20 cellular contexts compared by ENCODE assay signal in the genomic region with DNA sequence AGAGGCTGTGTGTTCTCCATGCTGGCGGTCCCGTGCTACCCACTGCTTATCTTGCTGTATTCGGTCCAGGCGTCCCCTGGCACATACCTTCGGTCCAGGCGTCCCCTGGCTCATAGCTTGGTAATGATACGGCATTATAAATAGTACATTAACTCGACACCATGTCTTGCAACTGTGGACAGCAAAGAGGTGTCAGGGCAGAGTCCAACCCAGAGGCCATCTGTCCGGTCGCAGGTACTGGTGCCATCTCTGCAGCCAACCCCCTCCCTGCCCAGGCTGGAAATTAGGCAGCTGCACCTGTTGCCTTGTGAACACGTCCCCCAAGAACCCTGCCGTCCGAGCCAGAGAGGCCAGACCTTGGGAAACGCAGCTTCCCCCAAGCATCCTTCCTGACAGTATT.
DNase-seq lines count a peak whose midpoint lies in the region; ATAC-seq, FAIRE-seq and TF ChIP-seq lines count a peak whose summit lies in the region.
"Had no signal": no experiment of that assay in that cellular context is flagged by ENCODE, and none has a peak within 500 bp of the region (broad histone marks: within the 10 kb centered on the region; RNA-seq: fewer than 3 reads in every experiment).

No MANE protein-coding gene starts in this region.

- H3K27ac Mint-ChIP-seq in activated T-helper 1 cell treated with anti-CD3 and anti-CD28 coated beads, Interleukin-12 subunit alpha, Interleukin-12 subunit beta, Interleukin-2, Interleukin-4 antibody, amounts not matched to agents 30 ng/mL and 10 ng/mL and 1 ng/mL, durations not matched to agents 14 hours and 24 hours and 36 hours = no peak overlapping the region
- H3K27ac Mint-ChIP-seq: CD8-positive, alpha-beta T cell had no signal

- H3K4me3 ChIP-seq in heart right ventricle = no peak overlapping the region
- H3K4me3 ChIP-seq in kidney (ENCODE audit: low read length in 2 of 2) = no peak overlapping the region
- no peak overlapping the region for H3K4me3 ChIP-seq in osteoblast (ENCODE audit: insufficient read depth, low read length)

- H4K20me1 ChIP-seq in osteoblast (ENCODE audit: insufficient read depth, low read length) = no peaks in the 10 kb centered on the region

- DNase-seq in Right ventricle myocardium inferior (ENCODE audit: missing footprints) (peak; percentile 70), cardiac septum (ENCODE audit: low spot score) (no peak), heart right ventricle (peak; percentile 26 to 43), kidney (peak; percentile 44), osteoblast (ENCODE audit: insufficient read length, low spot score, missing footprints) (peak; percentile 18), kidney tubule cell (ENCODE audit: low spot score) (no peak)
- no peak for DNase-seq in activated T-helper 1 cell treated with anti-CD3 and anti-CD28 coated beads, Interleukin-12 subunit alpha, Interleukin-12 subunit beta, Interleukin-2, Interleukin-4 antibody, amounts not matched to agents 30 ng/mL and 10 ng/mL and 1 ng/mL, durations not matched to agents 14 hours and 24 hours and 36 hours (ENCODE audit: low spot score)
- DNase-seq: CD8-positive, alpha-beta T cell; COR-L47; DMS153; DMS79 treated with DMSO at 0.1 percent for 48 hours; EL; GDM1; GOT3; H9 had no signal

- no peak for TF ChIP-seq CTCF in heart right ventricle (IDR thresholded peaks at IDR 0.05)
- TF ChIP-seq CTCF in kidney (IDR thresholded peaks at IDR 0.05; ENCODE audit: borderline replicate concordance, extremely low read depth, insufficient read depth) = no peak
- TF ChIP-seq CTCF in osteoblast (IDR thresholded peaks at IDR 0.05; ENCODE audit: extremely low read depth, low read depth, low read length) = no peak

- ATAC-seq in Right ventricle myocardium inferior = peak; percentile 76
- ATAC-seq in heart right ventricle = peak; percentile 57 to 94 (median 85)
- no peak for ATAC-seq in HG02678 (IDR thresholded peaks at IDR 0.05; ENCODE audit: unreplicated experiment)
- ATAC-seq: CD8-positive, alpha-beta T cell had no signal

- H3K9me3 ChIP-seq in heart right ventricle (peaks cover 0 to 3% (median 0%) of the 10 kb centered on the region in 11 donors), kidney (ENCODE audit: control insufficient read depth in 1 of 2, low read length in 2 of 2) (no peaks in the 10 kb centered on the region), osteoblast (ENCODE audit: low read depth, low read length) (no peaks in the 10 kb centered on the region)

- peaks cover 6% of the 10 kb centered on the region for H3K27me3 Mint-ChIP-seq in activated T-helper 1 cell treated with anti-CD3 and anti-CD28 coated beads, Interleukin-12 subunit alpha, Interleukin-12 subunit beta, Interleukin-2, Interleukin-4 antibody, amounts not matched to agents 30 ng/mL and 10 ng/mL and 1 ng/mL, durations not matched to agents 14 hours and 24 hours and 36 hours (ENCODE audit: insufficient read depth)

- no peak overlapping the region for H3K4me3 Mint-ChIP-seq in activated T-helper 1 cell treated with anti-CD3 and anti-CD28 coated beads, Interleukin-12 subunit alpha, Interleukin-12 subunit beta, Interleukin-2, Interleukin-4 antibody, amounts not matched to agents 30 ng/mL and 10 ng/mL and 1 ng/mL, durations not matched to agents 14 hours and 24 hours and 36 hours
- H3K4me3 Mint-ChIP-seq: CD14-positive monocyte; CD8-positive, alpha-beta T cell; H9 had no signal

- intact Hi-C loops in Right ventricle myocardium inferior (cut with DNase I) = no loop called here
- intact Hi-C loops in cardiac septum (cut with DNase I) = no loop called here
- intact Hi-C loops in heart right ventricle (cut with DNase I) = no loop called here
- intact Hi-C loops in kidney (cut with DNase I) = no loop called here
- intact Hi-C loops in activated T-helper 1 cell treated with anti-CD3 and anti-CD28 coated beads, Interleukin-12 subunit alpha, Interleukin-12 subunit beta, Interleukin-2, Interleukin-4 antibody, amounts not matched to agents 30 ng/mL and 10 ng/mL and 1 ng/mL, durations not matched to agents 14 hours and 24 hours and 36 hours (cut with micrococcal nuclease) = no loop called here

- no peak overlapping the region for H3K9ac ChIP-seq in kidney (ENCODE audit: low read length in 2 of 2)

- H3K27me3 ChIP-seq in heart right ventricle (peaks cover 0 to 22% (median 0%) of the 10 kb centered on the region in 7 donors), osteoblast (ENCODE audit: insufficient read depth, low read length) (no peaks in the 10 kb centered on the region)

- FAIRE-seq in kidney (lab: Jason Lieb, UNC) = no peak
- FAIRE-seq: D721Med, GM19239 had no signal

- H3K27ac ChIP-seq in heart right ventricle = no peak overlapping the region
- H3K27ac ChIP-seq in kidney (ENCODE audit: low read depth in 2 of 2, low read length in 2 of 2) = no peak overlapping the region
- H3K27ac ChIP-seq in osteoblast (ENCODE audit: low read depth, low read length) = no peak overlapping the region
- H3K27ac ChIP-seq: 22Rv1 had no signal

- H2AFZ ChIP-seq in osteoblast (ENCODE audit: low read length) = no peak overlapping the region

- no peaks in the 10 kb centered on the region for H3K9me3 Mint-ChIP-seq in activated T-helper 1 cell treated with anti-CD3 and anti-CD28 coated beads, Interleukin-12 subunit alpha, Interleukin-12 subunit beta, Interleukin-2, Interleukin-4 antibody, amounts not matched to agents 30 ng/mL and 10 ng/mL and 1 ng/mL, durations not matched to agents 14 hours and 24 hours and 36 hours
- H3K9me3 Mint-ChIP-seq: CD8-positive, alpha-beta T cell had no signal

- 69% methylated on average over 14 of the region's 14 CpGs for WGBS in heart right ventricle, 2 donors

- no peaks in the 10 kb centered on the region for H3K36me3 Mint-ChIP-seq in activated T-helper 1 cell treated with anti-CD3 and anti-CD28 coated beads, Interleukin-12 subunit alpha, Interleukin-12 subunit beta, Interleukin-2, Interleukin-4 antibody, amounts not matched to agents 30 ng/mL and 10 ng/mL and 1 ng/mL, durations not matched to agents 14 hours and 24 hours and 36 hours (ENCODE audit: low read depth)
- H3K36me3 Mint-ChIP-seq: CD14-positive monocyte; CD8-positive, alpha-beta T cell had no signal

- no peaks in the 10 kb centered on the region for H3K36me3 ChIP-seq in heart right ventricle
- no peaks in the 10 kb centered on the region for H3K36me3 ChIP-seq in kidney (ENCODE audit: control insufficient read depth in 1 of 2, insufficient read depth in 2 of 2, low read length in 2 of 2)
- no peaks in the 10 kb centered on the region for H3K36me3 ChIP-seq in osteoblast (ENCODE audit: insufficient read depth, low read length)

- no peaks in the 10 kb centered on the region for H3K79me2 ChIP-seq in osteoblast (ENCODE audit: insufficient read depth, low read length)

- H3K4me2 ChIP-seq in osteoblast (ENCODE audit: insufficient read depth, low read length) = no peak overlapping the region

- H3K4me1 ChIP-seq in heart right ventricle (peaks cover 0 to 23% (median 8%) of the 10 kb centered on the region in 9 donors), kidney (ENCODE audit: control insufficient read depth in 1 of 2, insufficient read depth in 1 of 2, low read depth in 1 of 2, low read length in 2 of 2) (no peaks in the 10 kb centered on the region), osteoblast (ENCODE audit: insufficient read depth, low read length) (no peaks in the 10 kb centered on the region)

- no peaks in the 10 kb centered on the region for H3K4me1 Mint-ChIP-seq in activated T-helper 1 cell treated with anti-CD3 and anti-CD28 coated beads, Interleukin-12 subunit alpha, Interleukin-12 subunit beta, Interleukin-2, Interleukin-4 antibody, amounts not matched to agents 30 ng/mL and 10 ng/mL and 1 ng/mL, durations not matched to agents 14 hours and 24 hours and 36 hours (ENCODE audit: low read depth)
- H3K4me1 Mint-ChIP-seq: CD14-positive monocyte had no signal

Comparison
In these comparisons a context has a peak if more than half of its experiments do, and no peak if none do; other contexts are left out.
1. DNase-seq: peak in Right ventricle myocardium inferior (single experiment), heart right ventricle (2 of 2), kidney (single experiment) and osteoblast (single experiment); none in cardiac septum (single experiment), kidney tubule cell (single experiment) and activated T-helper 1 cell treated with anti-CD3 and anti-CD28 coated beads, Interleukin-12 subunit alpha, Interleukin-12 subunit beta, Interleukin-2, Interleukin-4 antibody, amounts not matched to agents 30 ng/mL and 10 ng/mL and 1 ng/mL, durations not matched to agents 14 hours and 24 hours and 36 hours (single experiment).